ENCODE assay signal across 7 cellular contexts in the genomic region with DNA sequence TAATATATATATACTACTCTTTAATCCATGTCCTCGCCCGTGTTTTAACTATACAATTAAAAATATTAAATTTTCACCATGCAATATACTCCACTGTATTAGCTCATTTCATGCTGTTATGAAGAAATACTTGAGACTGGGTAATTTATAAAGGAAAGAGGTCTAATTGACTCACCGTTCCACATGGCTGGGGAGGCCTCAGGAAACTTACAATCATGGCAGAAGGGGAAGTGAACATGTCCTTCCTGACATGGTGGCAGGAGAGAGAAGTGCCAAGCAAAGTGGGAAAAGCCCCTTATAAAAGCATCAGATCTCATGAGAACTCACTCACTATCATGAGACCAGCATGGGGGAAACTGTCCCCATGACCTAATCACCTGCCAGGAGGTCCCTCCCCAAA.
DNase-seq lines count a peak whose midpoint lies in the region; ATAC-seq, FAIRE-seq and TF ChIP-seq lines count a peak whose summit lies in the region.
"Not testable (repeated sequence)": the region's sequence is repeated elsewhere in the genome, so short reads cannot be mapped to it uniquely, and the experiment has no call there.

No MANE protein-coding gene starts in this region.

- peak overlapping the region; percentile 19; the same call in 1 of the 2 replicates for H3K4me2 ChIP-seq in BLaER1

- H3K9me3 Mint-ChIP-seq in stimulated activated effector memory CD8-positive, alpha-beta T cell treated with anti-CD3 and anti-CD28 coated beads, Interleukin-12 subunit alpha, Interleukin-12 subunit beta, amount 100 ng/mL, for 72 hours: not testable (repeated sequence)

- TF ChIP-seq CTCF in NB4 (IDR thresholded peaks at IDR 0.05; ENCODE audit: low read depth, low read length); bronchial epithelial cell (IDR thresholded peaks at IDR 0.05; ENCODE audit: insufficient read depth, low read length, severe bottlenecking): not testable (repeated sequence)

- peak overlapping the region; percentile 38 for H3K27ac Mint-ChIP-seq in stimulated activated effector memory CD8-positive, alpha-beta T cell treated with anti-CD3 and anti-CD28 coated beads, Interleukin-12 subunit alpha, Interleukin-12 subunit beta, amount 100 ng/mL, for 72 hours

- peaks cover 17% of the 10 kb centered on the region for H3K4me1 Mint-ChIP-seq in stimulated activated effector memory CD8-positive, alpha-beta T cell treated with anti-CD3 and anti-CD28 coated beads, Interleukin-12 subunit alpha, Interleukin-12 subunit beta, amount 100 ng/mL, for 72 hours

- H3K4me3 ChIP-seq in BLaER1; NB4 (ENCODE audit: low read depth, low read length); bronchial epithelial cell (ENCODE audit: low read depth, low read length): not testable (repeated sequence)

- H3K4me3 Mint-ChIP-seq in stimulated activated effector memory CD8-positive, alpha-beta T cell treated with anti-CD3 and anti-CD28 coated beads, Interleukin-12 subunit alpha, Interleukin-12 subunit beta, amount 100 ng/mL, for 72 hours: not testable (repeated sequence)

- not testable (repeated sequence) for H3K9ac ChIP-seq in BLaER1

- not testable (repeated sequence) for FAIRE-seq in bronchial epithelial cell (lab: Jason Lieb, UNC)

- ATAC-seq in stimulated activated effector memory CD8-positive, alpha-beta T cell treated with anti-CD3 and anti-CD28 coated beads, Interleukin-12 subunit alpha, Interleukin-12 subunit beta, amount 100 ng/mL, for 72 hours: not testable (repeated sequence)

- not testable (repeated sequence) for H3K27me3 ChIP-seq in BLaER1; bronchial epithelial cell (ENCODE audit: control insufficient read depth, insufficient read depth, low read length)

- not testable (repeated sequence) for H3K27ac ChIP-seq in BLaER1

- TF ChIP-seq POLR2A in NB4 (IDR thresholded peaks at IDR 0.05; ENCODE audit: extremely low read depth, insufficient read length): not testable (repeated sequence)

- in situ Hi-C loops in KBM-7 (cut with MboI; ENCODE audit: low pct_unique_long_range_greater_than_20kb, low sequenced_read_pairs): not testable (repeated sequence)

- peaks cover 28% of the 10 kb centered on the region for H3K4me1 ChIP-seq in BLaER1

- peaks cover 63% of the 10 kb centered on the region for H3K9me3 ChIP-seq in BLaER1

- H3K36me3 Mint-ChIP-seq in stimulated activated effector memory CD8-positive, alpha-beta T cell treated with anti-CD3 and anti-CD28 coated beads, Interleukin-12 subunit alpha, Interleukin-12 subunit beta, amount 100 ng/mL, for 72 hours: not testable (repeated sequence)

- H3K36me3 ChIP-seq in BLaER1: peaks cover 13% of the 10 kb centered on the region; the same call in 1 of the 2 replicates
- not testable (repeated sequence) for H3K36me3 ChIP-seq in bronchial epithelial cell (ENCODE audit: control insufficient read depth, insufficient read depth, low read length)

- peak; percentile 43 for DNase-seq in KBM-7
- DNase-seq in NB4 (ENCODE audit: low read depth): peak; percentile 19
- DNase-seq in SKM-1 treated with dmso at 0.1 percent for 144 hours (lab: John Stamatoyannopoulos, UW; ENCODE audit: unreplicated experiment): peak; percentile 8
- DNase-seq in bronchial epithelial cell (ENCODE audit: low read depth): peak; percentile 10
- DNase-seq in kidney tubule cell (ENCODE audit: low spot score): peak; percentile 20
- DNase-seq in stimulated activated effector memory CD8-positive, alpha-beta T cell treated with anti-CD3 and anti-CD28 coated beads, Interleukin-12 subunit alpha, Interleukin-12 subunit beta, amount 100 ng/mL, for 72 hours (ENCODE audit: low spot score in 2 of 2): not testable (repeated sequence)

- not testable (repeated sequence) for H4K20me1 ChIP-seq in BLaER1
